1 cellular context compared by ENCODE assay signal in the genomic region with DNA sequence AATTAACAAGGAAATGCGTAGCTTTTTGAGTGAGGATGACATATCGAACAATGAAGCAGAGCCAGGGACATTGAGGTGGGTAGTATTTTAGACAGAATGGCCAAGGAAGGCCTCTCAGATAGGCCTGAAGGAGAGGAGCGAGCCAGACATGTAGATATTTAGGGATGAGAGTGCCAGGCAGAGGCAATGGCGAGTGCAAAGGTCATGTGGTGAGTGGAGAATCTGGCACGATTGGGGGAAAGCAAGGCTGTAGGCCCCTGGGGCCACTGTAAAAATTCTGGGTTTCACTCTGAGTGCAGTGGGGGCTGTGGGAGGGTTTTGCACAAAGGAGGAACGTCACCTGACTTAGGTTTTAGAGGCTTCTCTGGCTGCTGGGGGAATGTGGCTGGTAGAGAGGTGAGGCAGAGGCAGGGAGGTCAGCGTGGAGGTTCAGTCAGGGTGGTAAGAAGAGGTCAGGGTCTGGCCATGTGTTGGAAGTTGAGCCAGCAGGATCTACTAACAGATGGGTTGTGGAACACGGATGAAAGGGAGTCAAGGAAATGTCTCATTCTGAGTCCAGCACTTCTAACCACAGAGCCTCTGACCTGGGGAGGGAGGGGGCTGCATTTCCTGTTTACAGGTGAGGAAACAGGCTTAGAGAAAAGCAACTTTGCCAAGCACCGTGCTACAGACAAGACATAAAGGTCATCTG.
TF ChIP-seq lines count a peak whose summit lies in the region.

No MANE protein-coding gene starts in this region.

TF ChIP-seq in WTC11, 78 proteins besides CTCF, POLR2A, EP300 and RAD21:
- TF ChIP-seq MYBL2 (CRISPR knock-in tag; IDR thresholded peaks at IDR 0.05) (no peak), CDX4 (CRISPR knock-in tag; IDR thresholded peaks at IDR 0.05; ENCODE audit: borderline replicate concordance) (no peak), EMX1 (CRISPR knock-in tag; IDR thresholded peaks at IDR 0.05) (no peak), GTF2I (CRISPR knock-in tag; conservative IDR thresholded peaks at IDR 0.05) (no peak), NFYB (CRISPR knock-in tag; conservative IDR thresholded peaks at IDR 0.05; ENCODE audit: low read depth) (no peak), HMGA2 (CRISPR knock-in tag; IDR thresholded peaks at IDR 0.05) (no peak)
- TF ChIP-seq, protein P1, sequence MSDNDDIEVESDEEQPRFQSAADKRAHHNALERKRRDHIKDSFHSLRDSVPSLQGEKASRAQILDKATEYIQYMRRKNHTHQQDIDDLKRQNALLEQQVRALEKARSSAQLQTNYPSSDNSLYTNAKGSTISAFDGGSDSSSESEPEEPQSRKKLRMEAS (CRISPR knock-in tag; IDR thresholded peaks at IDR 0.05) = no peak
- TF ChIP-seq, protein P2, sequence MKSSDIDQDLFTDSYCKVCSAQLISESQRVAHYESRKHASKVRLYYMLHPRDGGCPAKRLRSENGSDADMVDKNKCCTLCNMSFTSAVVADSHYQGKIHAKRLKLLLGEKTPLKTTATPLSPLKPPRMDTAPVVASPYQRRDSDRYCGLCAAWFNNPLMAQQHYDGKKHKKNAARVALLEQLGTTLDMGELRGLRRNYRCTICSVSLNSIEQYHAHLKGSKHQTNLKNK (CRISPR knock-in tag; IDR thresholded peaks at IDR 0.05) = no peak
